ENCODE assay signal across 1 cellular context in genomic region chr16:85158702-85159225, GRCh38.
TF ChIP-seq lines count a peak whose summit lies in the region.

No MANE protein-coding gene starts in this region.

TF ChIP-seq in HepG2, 621 proteins besides CTCF, POLR2A, EP300 and RAD21 (continued from another document and continues in another):
- no peak for TF ChIP-seq PRPF4 (IDR thresholded peaks at IDR 0.05; ENCODE audit: low read depth, low read length, poor library complexity, severe bottlenecking)
- no peak for TF ChIP-seq HHEX (CRISPR knock-in tag; IDR thresholded peaks at IDR 0.05)
- no peak for TF ChIP-seq HNRNPK (IDR thresholded peaks at IDR 0.05; ENCODE audit: low read depth, low read length, poor library complexity, severe bottlenecking)
- no peak for TF ChIP-seq MAFK (conservative IDR thresholded peaks at IDR 0.05 in 1 of 2, IDR thresholded peaks at IDR 0.05 in 1 of 2; ENCODE audit: low read length in 2 of 2)
- TF ChIP-seq ZBTB1 (CRISPR knock-in tag; IDR thresholded peaks at IDR 0.05; ENCODE audit: borderline replicate concordance): no peak
- no peak for TF ChIP-seq ZSCAN22 (CRISPR knock-in tag; IDR thresholded peaks at IDR 0.05)
- no peak for TF ChIP-seq ZNF709 (CRISPR knock-in tag; IDR thresholded peaks at IDR 0.05)
- TF ChIP-seq SYNCRIP (IDR thresholded peaks at IDR 0.05; ENCODE audit: insufficient read depth, low read depth, low read length): no peak
- no peak; the same call in 1 of the 2 replicates for TF ChIP-seq DDIT3 (CRISPR knock-in tag; IDR thresholded peaks at IDR 0.05)
- no peak; the same call in 1 of the 2 replicates for TF ChIP-seq ZNF569 (CRISPR knock-in tag; IDR thresholded peaks at IDR 0.05; ENCODE audit: borderline replicate concordance)
- no peak for TF ChIP-seq HNF1A (IDR thresholded peaks at IDR 0.05; ENCODE audit: low read depth)
- TF ChIP-seq HNF1A (CRISPR knock-in tag; IDR thresholded peaks at IDR 0.05; ENCODE audit: borderline replicate concordance): no peak
- no peak for TF ChIP-seq ZC3H13 (CRISPR knock-in tag; IDR thresholded peaks at IDR 0.05)
- peak; percentile 32; the same call in 1 of the 2 replicates for TF ChIP-seq ZNF615 (CRISPR knock-in tag; IDR thresholded peaks at IDR 0.05; ENCODE audit: borderline replicate concordance)
- 0 out of 2 replicates have a peak, but pooled peaks have one; percentile 14 for TF ChIP-seq MAZ (IDR thresholded peaks at IDR 0.05; ENCODE audit: borderline replicate concordance, low read depth, low read length)
- peak; percentile 7; the same call in 1 of the 2 replicates for TF ChIP-seq MAZ (CRISPR knock-in tag; IDR thresholded peaks at IDR 0.05; ENCODE audit: low read depth)
- TF ChIP-seq GRHL1 (CRISPR knock-in tag; conservative IDR thresholded peaks at IDR 0.05): no peak
- TF ChIP-seq ZMAT5 (CRISPR knock-in tag; IDR thresholded peaks at IDR 0.05; ENCODE audit: borderline replicate concordance, low read depth): no peak
- TF ChIP-seq HOXA7 (CRISPR knock-in tag; IDR thresholded peaks at IDR 0.05): no peak
- TF ChIP-seq PHF5A (CRISPR knock-in tag; IDR thresholded peaks at IDR 0.05; ENCODE audit: low read depth, unreplicated experiment): no peak
- TF ChIP-seq SP2 (CRISPR knock-in tag; IDR thresholded peaks at IDR 0.05): no peak
- TF ChIP-seq ZSCAN21 (CRISPR knock-in tag; IDR thresholded peaks at IDR 0.05; ENCODE audit: borderline replicate concordance): no peak
- no peak; the same call in 1 of the 2 replicates for TF ChIP-seq HIC2 (CRISPR knock-in tag; IDR thresholded peaks at IDR 0.05; ENCODE audit: low read depth)
- TF ChIP-seq AHR (CRISPR knock-in tag; IDR thresholded peaks at IDR 0.05): no peak; the same call in 1 of the 2 replicates
- TF ChIP-seq ZNF512B (CRISPR knock-in tag; IDR thresholded peaks at IDR 0.05; ENCODE audit: borderline replicate concordance): no peak; the same call in 1 of the 2 replicates
- TF ChIP-seq NR1H2 (CRISPR knock-in tag; IDR thresholded peaks at IDR 0.05; ENCODE audit: borderline replicate concordance, low read depth): no peak
- no peak for TF ChIP-seq NFE2L2 (IDR thresholded peaks at IDR 0.05; ENCODE audit: low read length)
- TF ChIP-seq HMG20B (CRISPR knock-in tag; conservative IDR thresholded peaks at IDR 0.05): no peak
- TF ChIP-seq SAP130 (CRISPR knock-in tag; IDR thresholded peaks at IDR 0.05; ENCODE audit: low read depth): no peak
- TF ChIP-seq SOX5 (CRISPR knock-in tag; IDR thresholded peaks at IDR 0.05; ENCODE audit: borderline replicate concordance): no peak
- no peak for TF ChIP-seq GPN1 (CRISPR knock-in tag; IDR thresholded peaks at IDR 0.05; ENCODE audit: borderline replicate concordance)
- no peak for TF ChIP-seq SRF (IDR thresholded peaks at IDR 0.05; ENCODE audit: low read depth, low read length)
- peak; percentile 11; the same call in 1 of the 2 replicates for TF ChIP-seq ZNF225 (CRISPR knock-in tag; IDR thresholded peaks at IDR 0.05)
- 0 out of 2 replicates have a peak, but pooled peaks have one; percentile 28 for TF ChIP-seq ZNF180 (CRISPR knock-in tag; IDR thresholded peaks at IDR 0.05; ENCODE audit: borderline replicate concordance, low read depth)
- no peak for TF ChIP-seq MNT (IDR thresholded peaks at IDR 0.05)
- TF ChIP-seq ZNF367 (CRISPR knock-in tag; IDR thresholded peaks at IDR 0.05; ENCODE audit: borderline replicate concordance): no peak
- no peak for TF ChIP-seq MXI1 (IDR thresholded peaks at IDR 0.05; ENCODE audit: borderline replicate concordance, low read depth, low read length)
- TF ChIP-seq THYN1 (CRISPR knock-in tag; IDR thresholded peaks at IDR 0.05; ENCODE audit: borderline replicate concordance, low read depth): no peak
- TF ChIP-seq ZSCAN30 (CRISPR knock-in tag; IDR thresholded peaks at IDR 0.05): peak; percentile 94; the same call in 1 of the 2 replicates
- TF ChIP-seq ZNF7 (CRISPR knock-in tag; IDR thresholded peaks at IDR 0.05): no peak
- TF ChIP-seq ATF7-NPFF (CRISPR knock-in tag; IDR thresholded peaks at IDR 0.05; ENCODE audit: low read depth): no peak
- no peak for TF ChIP-seq ZNF816 (CRISPR knock-in tag; IDR thresholded peaks at IDR 0.05; ENCODE audit: borderline replicate concordance)
- no peak for TF ChIP-seq SP4 (CRISPR knock-in tag; IDR thresholded peaks at IDR 0.05)
- no peak for TF ChIP-seq DNMT1 (CRISPR knock-in tag; IDR thresholded peaks at IDR 0.05)
- TF ChIP-seq ZMYM4 (CRISPR knock-in tag; IDR thresholded peaks at IDR 0.05): no peak
- peak; percentile 51; the same call in 1 of the 2 replicates for TF ChIP-seq ZNF350 (CRISPR knock-in tag; IDR thresholded peaks at IDR 0.05; ENCODE audit: borderline replicate concordance, low read depth)
- no peak for TF ChIP-seq ZNF788 (CRISPR knock-in tag; IDR thresholded peaks at IDR 0.05; ENCODE audit: borderline replicate concordance)
- no peak for TF ChIP-seq ZNF672 (CRISPR knock-in tag; IDR thresholded peaks at IDR 0.05)
- no peak for TF ChIP-seq ZFAT (CRISPR knock-in tag; conservative IDR thresholded peaks at IDR 0.05)
- TF ChIP-seq RERE (CRISPR knock-in tag; IDR thresholded peaks at IDR 0.05; ENCODE audit: low read depth): no peak
